14 cellular contexts compared by ENCODE assay signal in the genomic region with DNA sequence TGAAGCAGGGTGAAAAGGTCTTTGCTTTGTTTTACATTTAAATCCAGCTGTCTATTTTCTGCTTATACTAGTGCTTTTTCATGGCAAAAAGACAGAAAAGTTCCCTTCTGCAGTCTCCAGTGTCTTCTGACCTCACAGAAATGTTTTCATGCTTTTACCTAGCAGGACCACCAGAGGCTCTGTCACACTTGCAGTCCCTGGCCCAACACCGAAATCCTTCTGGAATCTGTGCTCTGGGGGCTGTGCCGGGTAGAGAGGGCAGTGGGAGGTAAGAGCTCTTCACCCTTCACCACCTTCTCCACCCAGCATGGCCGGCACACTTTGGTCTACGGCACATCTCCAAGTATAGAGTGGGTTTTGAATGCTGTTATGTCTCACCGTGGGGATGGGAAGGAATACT. TPM values are rescaled to one million over a fixed set of nuclear protein-coding genes. Genes with fewer than 3 reads are reported as not detected.
DNase-seq lines count a peak whose midpoint lies in the region; ATAC-seq and TF ChIP-seq lines count a peak whose summit lies in the region.
"Had no signal": no experiment of that assay in that cellular context is flagged by ENCODE, and none has a peak within 500 bp of the region (broad histone marks: within the 10 kb centered on the region; RNA-seq: fewer than 3 reads in every experiment).

No MANE protein-coding gene starts in this region.

- no peak overlapping the region for H3K4me3 Mint-ChIP-seq in endodermal cell
- H3K4me3 Mint-ChIP-seq in stimulated activated naive B cell treated with anti-CD40 and anti-IgM and Interleukin-4, amounts not matched to agents 10 μg/mL and 1 μg/mL and 100 μg/mL, for 72 hours: no peak overlapping the region
- H3K4me3 Mint-ChIP-seq: naive thymus-derived CD8-positive, alpha-beta T cell had no signal

- ATAC-seq in HG03025 (IDR thresholded peaks at IDR 0.05; ENCODE audit: low FRiP score, unreplicated experiment): no peak
- ATAC-seq in stimulated activated naive B cell treated with anti-CD40 and anti-IgM and Interleukin-4, amounts not matched to agents 10 μg/mL and 1 μg/mL and 100 μg/mL, for 72 hours (replicated peaks): no peak
- ATAC-seq: heart right ventricle; left ventricle myocardium superior; naive thymus-derived CD8-positive, alpha-beta T cell had no signal

- H3K9me3 ChIP-seq in endodermal cell (ENCODE audit: control insufficient read depth, low read length): no peaks in the 10 kb centered on the region
- no peaks in the 10 kb centered on the region for H3K9me3 ChIP-seq in neutrophil
- no peaks in the 10 kb centered on the region for H3K9me3 ChIP-seq in thyroid gland
- H3K9me3 ChIP-seq: heart right ventricle had no signal

- no peaks in the 10 kb centered on the region for H3K4me1 Mint-ChIP-seq in endodermal cell
- H3K4me1 Mint-ChIP-seq in stimulated activated naive B cell treated with anti-CD40 and anti-IgM and Interleukin-4, amounts not matched to agents 10 μg/mL and 1 μg/mL and 100 μg/mL, for 72 hours: no peaks in the 10 kb centered on the region

- H3K9ac ChIP-seq in endodermal cell (ENCODE audit: extremely low read depth, low read length, poor library complexity, severe bottlenecking): no peak overlapping the region

- 95% methylated on average over 4 of the region's 5 CpGs; no CpG with 5 or more reads in 1 of the 2 experiments for WGBS in endodermal cell (ENCODE audit: insufficient coverage in 1 of 2, insufficient read length in 1 of 2), 2 experiments
- 90 to 94% methylated on average over 5 of the region's 5 CpGs for WGBS in thyroid gland, 2 donors

- TF ChIP-seq POLR2A in thyroid gland (IDR thresholded peaks at IDR 0.05): no peak

- H3K36me3 Mint-ChIP-seq in endodermal cell (ENCODE audit: low read depth): peaks cover 35% of the 10 kb centered on the region
- peaks cover 7 to 32% of the 10 kb centered on the region in 2 donors for H3K36me3 Mint-ChIP-seq in stimulated activated naive B cell treated with anti-CD40 and anti-IgM and Interleukin-4, amounts not matched to agents 10 μg/mL and 1 μg/mL and 100 μg/mL, for 72 hours

- TF ChIP-seq CTCF in GM12873 (IDR thresholded peaks at IDR 0.05; ENCODE audit: insufficient read depth, low read depth, low read length, missing control alignments): peak; percentile 42
- peak; percentile 71 for TF ChIP-seq CTCF in endodermal cell (conservative IDR thresholded peaks at IDR 0.05)
- no peak for TF ChIP-seq CTCF in neutrophil (IDR thresholded peaks at IDR 0.05)
- TF ChIP-seq CTCF in thyroid gland (IDR thresholded peaks at IDR 0.05): no peak

- peak; percentile 65 for DNase-seq in NCI-H82 (lab: John Stamatoyannopoulos, UW)
- peak; percentile 78 for DNase-seq in endodermal cell
- no peak for DNase-seq in thyroid gland
- no peak for DNase-seq in stimulated activated naive B cell treated with anti-CD40 and anti-IgM and Interleukin-4, amounts not matched to agents 10 μg/mL and 1 μg/mL and 100 μg/mL, for 72 hours
- DNase-seq: activated naive CD4-positive, alpha-beta T cell treated with Interleukin-2 at 50 U/mL for 16 hours; caudate nucleus; heart right ventricle; left ventricle myocardium superior; naive thymus-derived CD8-positive, alpha-beta T cell; NCI-H1417; NCI-H524 had no signal

- peaks cover 60% of the 10 kb centered on the region for H3K36me3 ChIP-seq in endodermal cell (ENCODE audit: control insufficient read depth, insufficient read depth, low read length)
- H3K36me3 ChIP-seq in neutrophil: peaks cover 56% of the 10 kb centered on the region
- H3K36me3 ChIP-seq in thyroid gland: no peaks in the 10 kb centered on the region

- H3K4me3 ChIP-seq in endodermal cell (ENCODE audit: low read length) (no peak overlapping the region), neutrophil (ENCODE audit: low read depth in 1 of 2, low read length in 1 of 2) (no peak overlapping the region), thyroid gland (replicated peaks in 1 of 3) (no peak overlapping the region)
- H3K4me3 ChIP-seq: heart right ventricle had no signal

- H3K27ac ChIP-seq in endodermal cell (ENCODE audit: low read depth, low read length) (no peak overlapping the region), neutrophil (peak overlapping the region; percentile 36), thyroid gland (no peak overlapping the region)
- H3K27ac ChIP-seq: heart right ventricle had no signal

- H3K27me3 ChIP-seq in endodermal cell (ENCODE audit: control insufficient read depth, insufficient read depth, low read length, poor library complexity, severe bottlenecking): no peaks in the 10 kb centered on the region
- no peaks in the 10 kb centered on the region for H3K27me3 ChIP-seq in neutrophil
- H3K27me3 ChIP-seq in thyroid gland: no peaks in the 10 kb centered on the region
- H3K27me3 ChIP-seq: heart right ventricle had no signal

- H3K4me1 ChIP-seq in endodermal cell (ENCODE audit: control insufficient read depth, insufficient read depth, low read length) (no peaks in the 10 kb centered on the region), neutrophil (ENCODE audit: control insufficient read depth in 1 of 2, insufficient read depth in 1 of 2, low read depth in 1 of 2, low read length in 1 of 2) (peaks cover 0 to 4% of the 10 kb centered on the region in 2 experiments), thyroid gland (no peaks in the 10 kb centered on the region)

- intact Hi-C loops in thyroid gland (cut with DNase I): no loop called here

- H3K27ac Mint-ChIP-seq in endodermal cell: no peak overlapping the region
- no peak overlapping the region for H3K27ac Mint-ChIP-seq in stimulated activated naive B cell treated with anti-CD40 and anti-IgM and Interleukin-4, amounts not matched to agents 10 μg/mL and 1 μg/mL and 100 μg/mL, for 72 hours

- H3K27me3 Mint-ChIP-seq in endodermal cell (ENCODE audit: insufficient read depth): no peaks in the 10 kb centered on the region
- no peaks in the 10 kb centered on the region for H3K27me3 Mint-ChIP-seq in stimulated activated naive B cell treated with anti-CD40 and anti-IgM and Interleukin-4, amounts not matched to agents 10 μg/mL and 1 μg/mL and 100 μg/mL, for 72 hours
- H3K27me3 Mint-ChIP-seq: naive thymus-derived CD8-positive, alpha-beta T cell had no signal

- H3K9me3 Mint-ChIP-seq in endodermal cell: no peaks in the 10 kb centered on the region
- no peaks in the 10 kb centered on the region for H3K9me3 Mint-ChIP-seq in stimulated activated naive B cell treated with anti-CD40 and anti-IgM and Interleukin-4, amounts not matched to agents 10 μg/mL and 1 μg/mL and 100 μg/mL, for 72 hours
- H3K9me3 Mint-ChIP-seq: naive thymus-derived CD8-positive, alpha-beta T cell had no signal

RNA-seq across cellular contexts. Expression of a gene that starts 20.8 kb away (rescaled TPM):
- total RNA-seq in endodermal cell (not detected), thyroid gland (not detected)
- polyA plus RNA-seq in endodermal cell (2013, experiment 1 of 2): not detected
- polyA plus RNA-seq in endodermal cell (2013, experiment 2 of 2): not detected
- total RNA-seq: heart right ventricle; left ventricle myocardium superior; naive thymus-derived CD8-positive, alpha-beta T cell had no signal
- polyA plus RNA-seq: naive thymus-derived CD8-positive, alpha-beta T cell had no signal

RNA-seq across cellular contexts. Expression of a gene that starts 21.0 kb away (rescaled TPM):
- 10 to 100 TPM; 55.7 to 69.3 TPM for total RNA-seq in endodermal cell
- polyA plus RNA-seq in endodermal cell (2013, experiment 1 of 2): 68.6 TPM
- 68.8 TPM for polyA plus RNA-seq in endodermal cell (2013, experiment 2 of 2)
- total RNA-seq in thyroid gland: 10 to 100 TPM; 31.2 to 74.8 (median 46.8) TPM

RNA-seq across cellular contexts. Expression of a gene that starts 50.2 kb away (rescaled TPM):
- total RNA-seq in endodermal cell: 10 to 100 TPM; 10.1 to 10.9 TPM
- 10.2 TPM for polyA plus RNA-seq in endodermal cell (2013, experiment 1 of 2)
- polyA plus RNA-seq in endodermal cell (2013, experiment 2 of 2): 9.9 TPM
- total RNA-seq in thyroid gland: 1 to 10 TPM; 5.1 to 7.2 (median 6.0) TPM

RNA-seq across cellular contexts. Expression of a gene that starts 57.2 kb away (rescaled TPM):
- 10 to 100 TPM; 20.1 to 28.5 TPM for total RNA-seq in endodermal cell
- polyA plus RNA-seq in endodermal cell (2013, experiment 1 of 2): 21.7 TPM
- 16.9 TPM for polyA plus RNA-seq in endodermal cell (2013, experiment 2 of 2)
- 10 to 100 TPM; 30.8 to 68.8 (median 43.7) TPM for total RNA-seq in thyroid gland

RNA-seq across cellular contexts. Expression of a gene that starts 59.0 kb away (rescaled TPM):
- total RNA-seq in endodermal cell: under 1 TPM in 1 of 2 donors, not detected in 1; 0.93 TPM
- 0.46 TPM for polyA plus RNA-seq in endodermal cell (2013, experiment 1 of 2)
- polyA plus RNA-seq in endodermal cell (2013, experiment 2 of 2): not detected
- 1 to 10 TPM in 2 of 4 donors, under 1 TPM in 2; 0.11 to 3.8 (median 1.1) TPM for total RNA-seq in thyroid gland
- polyA plus RNA-seq: heart right ventricle had no signal

Comparison
In these comparisons a context has a peak if more than half of its experiments do, and no peak if none do; other contexts are left out.
1. CTCF ChIP-seq: peak in GM12873 (single experiment) and endodermal cell (single experiment); none in neutrophil (single experiment) and thyroid gland (0 of 6).
2. DNase-seq: peak in NCI-H82 (single experiment) and endodermal cell (single experiment); none in thyroid gland (0 of 2) and stimulated activated naive B cell treated with anti-CD40 and anti-IgM and Interleukin-4, amounts not matched to agents 10 μg/mL and 1 μg/mL and 100 μg/mL, for 72 hours (single experiment).